15 cellular contexts compared by ENCODE assay signal in genomic region chr13:73141292-73141771, GRCh38.
DNase-seq lines count a peak whose midpoint lies in the region; ATAC-seq and FAIRE-seq lines count a peak whose summit lies in the region.
"Had no signal": no experiment of that assay in that cellular context is flagged by ENCODE, and none has a peak within 500 bp of the region (broad histone marks: within the 10 kb centered on the region; RNA-seq: fewer than 3 reads in every experiment).

No MANE protein-coding gene starts in this region.

- DNase-seq in NCI-H1092 (lab: John Stamatoyannopoulos, UW) (peak; percentile 62), SK-MEL-5 (ENCODE audit: low read depth, low spot score) (peak; percentile 64), left lobe of liver (ENCODE audit: low spot score) (no peak), small intestine (peak; percentile 22)
- DNase-seq: activated T-cell treated with anti-CD3 and anti-CD28 coated beads, Interleukin-2, amount 50 U/mL, for 4 hours; naive thymus-derived CD8-positive, alpha-beta T cell; NCI-H446; SIG-M5; stimulated activated naive CD4-positive, alpha-beta T cell; WERI-Rb-1 had no signal

- ATAC-seq in left lobe of liver (peak; percentile 49), HG02623 (IDR thresholded peaks at IDR 0.05; ENCODE audit: unreplicated experiment) (no peak), HG03378 (IDR thresholded peaks at IDR 0.05; ENCODE audit: unreplicated experiment) (no peak), HG03432 (IDR thresholded peaks at IDR 0.05; ENCODE audit: unreplicated experiment) (no peak)
- ATAC-seq: activated T-cell treated with anti-CD3 and anti-CD28 coated beads, Interleukin-2, amount 50 U/mL, for 4 hours; esophagus mucosa; K562; naive thymus-derived CD8-positive, alpha-beta T cell had no signal

- H3K36me3 ChIP-seq in small intestine (ENCODE audit: control insufficient read depth in 2 of 2, insufficient read depth in 2 of 2, low read length in 2 of 2), result no peaks in the 10 kb centered on the region
- H3K36me3 ChIP-seq: WERI-Rb-1 had no signal

- H3K4me1 ChIP-seq in small intestine (ENCODE audit: control insufficient read depth in 2 of 2, insufficient read depth in 1 of 2, low read depth in 1 of 2, low read length in 1 of 2), result no peaks in the 10 kb centered on the region

- H3K9me3 ChIP-seq in small intestine (ENCODE audit: control insufficient read depth, low read depth), result no peaks in the 10 kb centered on the region

- no peak for FAIRE-seq in small intestine (lab: Jason Lieb, UNC)
- FAIRE-seq: K562 had no signal

- H3K27me3 ChIP-seq in small intestine (ENCODE audit: control insufficient read depth in 2 of 2, insufficient read depth in 2 of 2, low read length in 2 of 2), result no peaks in the 10 kb centered on the region

- WGBS in small intestine, 3 donors, result 33 to 45% (median 42%) methylated on average over 4 of the region's 4 CpGs

- no peak overlapping the region for H3K27ac ChIP-seq in small intestine (ENCODE audit: low read depth in 1 of 2, low read length in 1 of 2)
- H3K27ac ChIP-seq: WERI-Rb-1 had no signal

- in situ Hi-C loops in SK-MEL-5 (cut with HindIII; ENCODE audit: low pct_unique_long_range_greater_than_20kb, low sequenced_read_pairs), result no loop called here

- no peak overlapping the region for H3K4me3 ChIP-seq in small intestine (ENCODE audit: low read depth in 1 of 2, low read length in 2 of 2)
- H3K4me3 ChIP-seq: K562 had no signal
